In the genomic region with DNA sequence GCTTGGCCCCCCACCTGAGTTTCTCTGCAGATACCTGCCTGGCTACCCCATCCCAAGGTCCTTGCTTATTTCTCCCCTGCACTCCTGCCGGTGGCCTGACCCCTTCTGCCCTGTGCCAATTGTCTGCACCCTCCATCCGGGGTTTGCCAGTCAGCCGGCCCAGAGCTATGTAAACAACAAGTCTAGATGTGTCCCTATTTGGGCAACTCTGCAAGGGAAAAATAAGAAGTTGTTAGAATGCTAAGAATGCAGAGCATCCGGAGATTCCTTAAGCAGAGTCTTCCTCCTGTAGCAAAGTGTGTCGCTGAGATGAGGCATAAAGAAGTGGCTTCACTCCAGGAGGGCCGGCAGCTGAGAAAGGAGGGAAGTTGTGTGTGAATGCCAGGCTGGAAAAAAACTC, we compare ENCODE assay signal across 13 cellular contexts. TPM values are rescaled to one million over a fixed set of nuclear protein-coding genes. Genes with fewer than 3 reads are reported as not detected.
A peak's percentile ranks its signal among the peaks of the same experiment; 100 is the strongest.
DNase-seq lines count a peak whose midpoint lies in the region; ATAC-seq and TF ChIP-seq lines count a peak whose summit lies in the region.
"Had no signal": no experiment of that assay in that cellular context is flagged by ENCODE, and none has a peak within 500 bp of the region (broad histone marks: within the 10 kb centered on the region; RNA-seq: fewer than 3 reads in every experiment).

No MANE protein-coding gene starts in this region.

- no peak overlapping the region for H3K4me3 ChIP-seq in Loucy (ENCODE audit: low read length, poor library complexity, severe bottlenecking)
- H3K4me3 ChIP-seq: tibial nerve had no signal

- no peaks in the 10 kb centered on the region for H3K36me3 ChIP-seq in Loucy (ENCODE audit: insufficient read depth, low read length)

- H3K36me3 Mint-ChIP-seq in endothelial cell (ENCODE audit: low read depth, unreplicated experiment) (peaks cover 4% of the 10 kb centered on the region), natural killer cell (no peaks in the 10 kb centered on the region)
- H3K36me3 Mint-ChIP-seq: activated naive CD4-positive, alpha-beta T cell treated with anti-CD3 and anti-CD28 coated beads, Interleukin-2, amount 10 ng/mL, durations not matched to agents 7 days and 5 days had no signal

- no peaks in the 10 kb centered on the region for H3K79me2 ChIP-seq in Loucy (ENCODE audit: insufficient read depth, low read length)

- H3K9me3 ChIP-seq in Loucy (ENCODE audit: insufficient read depth, low read depth, low read length) = no peaks in the 10 kb centered on the region; the same call in 1 of the 2 replicates
- H3K9me3 ChIP-seq: tibial nerve had no signal

- H3K4me1 Mint-ChIP-seq in endothelial cell (ENCODE audit: unreplicated experiment) (peaks cover 46% of the 10 kb centered on the region), natural killer cell (peaks cover 57 to 60% of the 10 kb centered on the region in 2 donors)

- peaks cover 3% of the 10 kb centered on the region for H3K27me3 Mint-ChIP-seq in endothelial cell (ENCODE audit: unreplicated experiment)
- H3K27me3 Mint-ChIP-seq in natural killer cell (ENCODE audit: low read depth in 2 of 2) = peaks cover 0 to 3% of the 10 kb centered on the region in 2 donors
- H3K27me3 Mint-ChIP-seq: activated B cell treated with CpG ODN at 0.5 μM for 24 hours had no signal

- peaks cover 75% of the 10 kb centered on the region for H3K4me1 ChIP-seq in Loucy (ENCODE audit: insufficient read depth, low read length, poor library complexity, severe bottlenecking)

- H3K4me3 Mint-ChIP-seq in endothelial cell (ENCODE audit: unreplicated experiment) (no peak overlapping the region), natural killer cell (peak overlapping the region; percentile 41)
- H3K4me3 Mint-ChIP-seq: activated B cell treated with CpG ODN at 0.5 μM for 24 hours; activated naive CD4-positive, alpha-beta T cell treated with anti-CD3 and anti-CD28 coated beads, Interleukin-2, amount 10 ng/mL, durations not matched to agents 7 days and 5 days had no signal

- H3K9me2 ChIP-seq in Loucy (replicated peaks; ENCODE audit: low read depth, low read length) = no peaks in the 10 kb centered on the region

- no peaks in the 10 kb centered on the region for H4K20me1 ChIP-seq in Loucy (ENCODE audit: insufficient read depth, low read length, poor library complexity, severe bottlenecking)

- intact Hi-C loops in natural killer cell (cut with micrococcal nuclease) = no loop called here

- H3K27ac Mint-ChIP-seq in endothelial cell (ENCODE audit: unreplicated experiment) (peak overlapping the region; percentile 87), natural killer cell (peak overlapping the region; percentile 90 to 92)
- H3K27ac Mint-ChIP-seq: activated B cell treated with CpG ODN at 0.5 μM for 24 hours; activated naive CD4-positive, alpha-beta T cell treated with anti-CD3 and anti-CD28 coated beads, Interleukin-2, amount 10 ng/mL, durations not matched to agents 7 days and 5 days had no signal

- H2AFZ ChIP-seq in Loucy (ENCODE audit: low read length) = no peak overlapping the region

- no peaks in the 10 kb centered on the region for H3K27me3 ChIP-seq in Loucy (ENCODE audit: insufficient read depth, low read length, poor library complexity, severe bottlenecking)
- H3K27me3 ChIP-seq: tibial nerve had no signal

- no peak for ATAC-seq in natural killer cell
- no peak for ATAC-seq in HG02571 (IDR thresholded peaks at IDR 0.05; ENCODE audit: unreplicated experiment)
- ATAC-seq: esophagus mucosa had no signal

- peaks cover 14% of the 10 kb centered on the region; the same call in 1 of the 2 replicates for H3F3A ChIP-seq in Loucy (ENCODE audit: low read depth)

- TF ChIP-seq CTCF in Loucy (conservative IDR thresholded peaks at IDR 0.05; ENCODE audit: low read length) (no peak), endothelial cell (IDR thresholded peaks at IDR 0.05; ENCODE audit: unreplicated experiment) (no peak), natural killer cell (IDR thresholded peaks at IDR 0.05) (no peak)

- H3K9me3 Mint-ChIP-seq in endothelial cell (ENCODE audit: unreplicated experiment) = no peaks in the 10 kb centered on the region
- H3K9me3 Mint-ChIP-seq in natural killer cell = no peaks in the 10 kb centered on the region
- H3K9me3 Mint-ChIP-seq: activated B cell treated with CpG ODN at 0.5 μM for 24 hours; activated naive CD4-positive, alpha-beta T cell treated with anti-CD3 and anti-CD28 coated beads, Interleukin-2, amount 10 ng/mL, durations not matched to agents 7 days and 5 days had no signal

- H3K4me2 ChIP-seq in Loucy (ENCODE audit: low read depth, low read length, poor library complexity, severe bottlenecking) = no peak overlapping the region

- H3K9ac ChIP-seq in Loucy (ENCODE audit: low read depth, low read length, poor library complexity, severe bottlenecking) = peak overlapping the region; percentile 68

- DNase-seq in COLO829 (ENCODE audit: low spot score) (peak; percentile 38), endothelial cell (ENCODE audit: low spot score) (peak; percentile 41), natural killer cell (no peak), GM19238 (ENCODE audit: insufficient read length, low spot score) (no peak), mesenteric fat pad (ENCODE audit: low spot score) (no peak), DMS153 (lab: John Stamatoyannopoulos, UW) (no peak)
- DNase-seq: activated B cell treated with CpG ODN at 0.5 μM for 24 hours; activated naive CD4-positive, alpha-beta T cell treated with anti-CD3 and anti-CD28 coated beads, Interleukin-2, amount 10 ng/mL, durations not matched to agents 7 days and 5 days; MV-4-11 had no signal

RNA-seq across cellular contexts. Expression of a gene that starts 46.6 kb away (rescaled TPM):
- 8.5 TPM for total RNA-seq in endothelial cell (ENCODE audit: unreplicated experiment)
- total RNA-seq in natural killer cell = 10 to 100 TPM; 25.0 to 47.3 (median 37.2) TPM
- total RNA-seq in mesenteric fat pad = 3.2 TPM

Comparison
In these comparisons a context has a peak if more than half of its experiments do, and no peak if none do; other contexts are left out.
1. DNase-seq: peak in COLO829 (single experiment) and endothelial cell (single experiment); none in natural killer cell (single experiment), GM19238 (single experiment), mesenteric fat pad (single experiment) and DMS153 (single experiment).